In genomic region chr10:21174670-21175495, GRCh38 we compare ENCODE assay signal across 8 cellular contexts.
DNase-seq lines count a peak whose midpoint lies in the region; ATAC-seq and TF ChIP-seq lines count a peak whose summit lies in the region.

No MANE protein-coding gene starts in this region.

- peak overlapping the region; percentile 60 to 62 for H3K4me3 ChIP-seq in right atrium auricular region
- peak overlapping the region; percentile 64 for H3K4me3 ChIP-seq in skeletal muscle cell (ENCODE audit: low read depth, low read length)
- no peak overlapping the region for H3K4me3 ChIP-seq in mucosa of descending colon

- peaks cover 0 to 17% of the 10 kb centered on the region in 2 donors for H3K4me1 ChIP-seq in right atrium auricular region
- H3K4me1 ChIP-seq in mucosa of descending colon (ENCODE audit: low read depth), result peaks cover 11% of the 10 kb centered on the region

- intact Hi-C loops in activated CD4-positive, alpha-beta memory T cell treated with anti-CD3 and anti-CD28 coated beads for 36 hours (cut with micrococcal nuclease), result loop anchor here (10.0 kb wide), 1 partner anchor 570 kb away; no protein-coding TSS in a partner anchor
- intact Hi-C loops in mucosa of descending colon (cut with DNase I, micrococcal nuclease), result no loop called here

- no peaks in the 10 kb centered on the region for H3K9me3 ChIP-seq in right atrium auricular region
- no peaks in the 10 kb centered on the region for H3K9me3 ChIP-seq in mucosa of descending colon

- H3K36me3 ChIP-seq in right atrium auricular region, result no peaks in the 10 kb centered on the region
- no peaks in the 10 kb centered on the region for H3K36me3 ChIP-seq in mucosa of descending colon (ENCODE audit: low read depth)

- H3K27ac ChIP-seq in right atrium auricular region, result peak overlapping the region; percentile 50 to 55

- DNase-seq in HFFc6, result no peak
- no peak for DNase-seq in activated CD4-positive, alpha-beta memory T cell treated with anti-CD3 and anti-CD28 coated beads for 36 hours
- no peak for DNase-seq in right atrium auricular region (ENCODE audit: low spot score)
- no peak for DNase-seq in skeletal muscle cell (ENCODE audit: low read depth)
- no peak for DNase-seq in mucosa of descending colon

- CTCF ChIA-PET in activated CD4-positive, alpha-beta memory T cell treated with anti-CD3 and anti-CD28 coated beads for 36 hours (lab: Charles Lee), result no interaction called here

- H3K27ac Mint-ChIP-seq in HFFc6, result no peak overlapping the region
- no peak overlapping the region for H3K27ac Mint-ChIP-seq in activated CD4-positive, alpha-beta memory T cell treated with anti-CD3 and anti-CD28 coated beads for 36 hours

- H3K9me3 Mint-ChIP-seq in HFFc6, result no peaks in the 10 kb centered on the region
- H3K9me3 Mint-ChIP-seq in activated CD4-positive, alpha-beta memory T cell treated with anti-CD3 and anti-CD28 coated beads for 36 hours, result no peaks in the 10 kb centered on the region

- POLR2A ChIA-PET in activated CD4-positive, alpha-beta memory T cell treated with anti-CD3 and anti-CD28 coated beads for 36 hours (lab: Charles Lee), result no interaction called here

- H3K36me3 Mint-ChIP-seq in HFFc6 (ENCODE audit: low read depth), result no peaks in the 10 kb centered on the region
- H3K36me3 Mint-ChIP-seq in activated CD4-positive, alpha-beta memory T cell treated with anti-CD3 and anti-CD28 coated beads for 36 hours, result no peaks in the 10 kb centered on the region

- peak overlapping the region; percentile 26; the same call in 1 of the 2 replicates for H3K4me3 Mint-ChIP-seq in HFFc6
- peak overlapping the region; percentile 16 for H3K4me3 Mint-ChIP-seq in activated CD4-positive, alpha-beta memory T cell treated with anti-CD3 and anti-CD28 coated beads for 36 hours

- H3K27me3 ChIP-seq in right atrium auricular region, result no peaks in the 10 kb centered on the region

- peaks cover 21% of the 10 kb centered on the region for H3K27me3 Mint-ChIP-seq in HFFc6 (ENCODE audit: insufficient read depth)
- H3K27me3 Mint-ChIP-seq in activated CD4-positive, alpha-beta memory T cell treated with anti-CD3 and anti-CD28 coated beads for 36 hours, result peaks cover 34% of the 10 kb centered on the region

- ATAC-seq in GM18861 (IDR thresholded peaks at IDR 0.05; ENCODE audit: unreplicated experiment), result no peak
- no peak for ATAC-seq in HG03442 (IDR thresholded peaks at IDR 0.05; ENCODE audit: unreplicated experiment)
- ATAC-seq in HG03520 (IDR thresholded peaks at IDR 0.05; ENCODE audit: unreplicated experiment), result no peak
- no peak for ATAC-seq in mucosa of descending colon

- H3K4me1 Mint-ChIP-seq in HFFc6 (ENCODE audit: low read depth), result no peaks in the 10 kb centered on the region
- peaks cover 2% of the 10 kb centered on the region for H3K4me1 Mint-ChIP-seq in activated CD4-positive, alpha-beta memory T cell treated with anti-CD3 and anti-CD28 coated beads for 36 hours (ENCODE audit: low read depth)

- no peak for TF ChIP-seq CTCF in HFFc6 (IDR thresholded peaks at IDR 0.05)
- TF ChIP-seq CTCF in right atrium auricular region (IDR thresholded peaks at IDR 0.05), result no peak
- no peak for TF ChIP-seq CTCF in mucosa of descending colon (IDR thresholded peaks at IDR 0.05)
